In genomic region chr12:105107497-105108371, GRCh38 we compare ENCODE assay signal across 8 cellular contexts.
DNase-seq lines count a peak whose midpoint lies in the region; ATAC-seq and FAIRE-seq lines count a peak whose summit lies in the region.

WASHC4 (plus strand) TSS chr12:105107731; CDS start chr12:105107801, 70 bp downstream.

- no peaks in the 10 kb centered on the region for H3K9me3 Mint-ChIP-seq in memory B cell

- peaks cover 4% of the 10 kb centered on the region for H3K27me3 ChIP-seq in effector memory CD4-positive, alpha-beta T cell (replicated peaks; ENCODE audit: control insufficient read depth, insufficient read depth, low read length, poor library complexity, severe bottlenecking)

- peaks cover 9% of the 10 kb centered on the region for H3K4me1 ChIP-seq in effector memory CD4-positive, alpha-beta T cell (ENCODE audit: control insufficient read depth, insufficient read depth, low read length, poor library complexity, severe bottlenecking)

- H3K27ac Mint-ChIP-seq in memory B cell = peak within 1 kb of the TSS; percentile 98

- no peaks in the 10 kb centered on the region for H3K9me3 ChIP-seq in effector memory CD4-positive, alpha-beta T cell (ENCODE audit: control insufficient read depth, low read length)

- peaks cover 18% of the 10 kb centered on the region for H3K4me1 Mint-ChIP-seq in memory B cell

- FAIRE-seq in HTR-8/SVneo (lab: Jason Lieb, UNC) = peak; percentile 99

- peaks cover 8% of the 10 kb centered on the region for H3K27me3 Mint-ChIP-seq in memory B cell

- H3K36me3 ChIP-seq in effector memory CD4-positive, alpha-beta T cell (ENCODE audit: control insufficient read depth, insufficient read depth, low read length) = peaks cover 6% of the 10 kb centered on the region

- DNase-seq in COR-L47 (lab: John Stamatoyannopoulos, UW) = peak; percentile 88
- DNase-seq in HTR-8/SVneo (ENCODE audit: insufficient read length, low spot score) = peak; percentile 96
- DNase-seq in NOMO-1 treated with DMSO at 0.1 percent for 48 hours (lab: John Stamatoyannopoulos, UW; ENCODE audit: unreplicated experiment) = peak; percentile 89
- peak; percentile 83 to 89 for DNase-seq in activated CD8-positive, alpha-beta memory T cell treated with anti-CD3 and anti-CD28 coated beads for 4 hours (ENCODE audit: low read depth in 2 of 2)
- peak; percentile 86 to 90 (median 88) for DNase-seq in effector memory CD4-positive, alpha-beta T cell
- peak; percentile 91 to 94 for DNase-seq in memory B cell (ENCODE audit: low spot score in 2 of 2)
- DNase-seq in stimulated activated CD8-positive, alpha-beta memory T cell treated with anti-CD3 and anti-CD28 coated beads, Interleukin-12 subunit alpha, Interleukin-12 subunit beta, amount 100 ng/mL, for 24 hours (ENCODE audit: extremely low read depth) = peak; percentile 95

- peak within 1 kb of the TSS; percentile 90 for H3K27ac ChIP-seq in effector memory CD4-positive, alpha-beta T cell (ENCODE audit: insufficient read depth, low read length, poor library complexity, severe bottlenecking)

- ATAC-seq in GM21367 (IDR thresholded peaks at IDR 0.05; ENCODE audit: unreplicated experiment) (peak; percentile 80), memory B cell (ENCODE audit: low read depth) (peak; percentile 92)

- H3K36me3 Mint-ChIP-seq in memory B cell = peaks cover 7% of the 10 kb centered on the region

- H3K4me3 ChIP-seq in effector memory CD4-positive, alpha-beta T cell (ENCODE audit: insufficient read depth, low read depth, low read length, poor library complexity, severe bottlenecking) = peak within 1 kb of the TSS; percentile 89

- H3K4me3 Mint-ChIP-seq in memory B cell = peak within 1 kb of the TSS; percentile 94

Comparison
In these comparisons a context has a peak if more than half of its experiments do, and no peak if none do; other contexts are left out.
1. Peak in every context shown above with its lines: DNase-seq, ATAC-seq, H3K4me3 ChIP-seq and H3K27ac ChIP-seq.